In genomic region chr4:118539412-118540077, GRCh38 we compare ENCODE assay signal across 7 cellular contexts.
DNase-seq lines count a peak whose midpoint lies in the region; ATAC-seq and TF ChIP-seq lines count a peak whose summit lies in the region.
"Not testable (repeated sequence)": the region's sequence is repeated elsewhere in the genome, so short reads cannot be mapped to it uniquely, and the experiment has no call there.

No MANE protein-coding gene starts in this region.

- ATAC-seq in GM21723 (IDR thresholded peaks at IDR 0.05; ENCODE audit: unreplicated experiment) (peak; percentile 74), memory B cell (ENCODE audit: low read depth) (peak; percentile 48)

- H3K27me3 Mint-ChIP-seq in memory B cell = not testable (repeated sequence)

- peak; percentile 27 for DNase-seq in EL
- DNase-seq in HT-29 (ENCODE audit: low spot score) = peak; percentile 17
- peak; percentile 43 for DNase-seq in NCI-H446 treated with DMSO at 0.1 percent for 48 hours (lab: John Stamatoyannopoulos, UW)
- DNase-seq in adipocyte (ENCODE audit: low read depth) = peak; percentile 75
- DNase-seq in fibroblast of mammary gland (ENCODE audit: low read depth) = peak; percentile 49
- DNase-seq in memory B cell (ENCODE audit: low spot score in 2 of 2) = not testable (repeated sequence)

- H3K9me3 ChIP-seq in adipocyte (ENCODE audit: control insufficient read depth, low read length) = not testable (repeated sequence)

- H3K4me3 Mint-ChIP-seq in memory B cell = not testable (repeated sequence)

- H3K36me3 ChIP-seq in adipocyte (ENCODE audit: control insufficient read depth, insufficient read depth, low read length, severe bottlenecking) = not testable (repeated sequence)

- H3K9ac ChIP-seq in adipocyte (ENCODE audit: low read length) = not testable (repeated sequence)

- not testable (repeated sequence) for H3K4me1 ChIP-seq in adipocyte (ENCODE audit: control insufficient read depth, insufficient read depth, low read length)

- H3K36me3 Mint-ChIP-seq in memory B cell = not testable (repeated sequence)

- peak; percentile 31 for TF ChIP-seq CTCF in fibroblast of mammary gland (conservative IDR thresholded peaks at IDR 0.05; ENCODE audit: control insufficient read depth, insufficient read depth, low read depth, low read length)

- H3K4me1 Mint-ChIP-seq in memory B cell = not testable (repeated sequence)

- not testable (repeated sequence) for H3K27me3 ChIP-seq in adipocyte (replicated peaks; ENCODE audit: control insufficient read depth, insufficient read depth, low read length)

- not testable (repeated sequence) for H3K27ac Mint-ChIP-seq in memory B cell

- not testable (repeated sequence) for H3K4me3 ChIP-seq in adipocyte (ENCODE audit: low read length); fibroblast of mammary gland (ENCODE audit: control insufficient read depth, low read depth, low read length)

- not testable (repeated sequence) for H3K9me3 Mint-ChIP-seq in memory B cell
